Comparison of ENCODE assay signal across 8 cellular contexts in the genomic region with DNA sequence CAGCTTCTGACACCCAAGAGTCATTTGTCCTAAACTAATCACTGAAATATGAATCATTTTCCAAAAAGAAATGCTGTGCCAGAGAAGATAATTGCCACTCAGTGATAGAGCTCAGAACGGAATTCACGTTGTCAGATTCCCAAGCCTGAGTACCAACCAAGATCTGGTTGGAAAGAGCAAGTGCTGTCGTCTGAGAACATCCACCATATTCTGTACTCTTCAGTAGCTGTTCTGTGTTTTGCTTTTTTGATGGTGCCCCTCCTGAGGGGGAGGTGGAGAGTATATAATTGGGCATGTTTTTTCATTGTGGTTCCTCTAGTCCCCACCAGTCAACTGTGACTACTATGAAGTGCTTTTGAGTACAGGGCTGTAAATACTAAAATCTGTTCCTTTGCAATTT. TPM values are rescaled to one million over a fixed set of nuclear protein-coding genes. Genes with fewer than 3 reads are reported as not detected.
DNase-seq lines count a peak whose midpoint lies in the region; ATAC-seq, FAIRE-seq and TF ChIP-seq lines count a peak whose summit lies in the region.

No MANE protein-coding gene starts in this region.

- H3K27ac Mint-ChIP-seq in progenitor cell of endocrine pancreas = peak overlapping the region; percentile 12

- TF ChIP-seq POLR2A in lower leg skin (IDR thresholded peaks at IDR 0.05) = no peak

- DNase-seq in progenitor cell of endocrine pancreas (ENCODE audit: low spot score, unreplicated experiment) (no peak), anterior cingulate cortex (lab: John Stamatoyannopoulos, UW) (no peak), HTR-8/SVneo (ENCODE audit: insufficient read length, low spot score) (no peak), lower leg skin (ENCODE audit: low spot score in 2 of 2) (no peak)

- intact Hi-C loops in lower leg skin (cut with DNase I; ENCODE audit: low total_unique reads) = loop anchor here (5.0 kb wide), 1 partner anchor 863 kb away; no protein-coding TSS in a partner anchor

- peaks cover 15% of the 10 kb centered on the region for H3K4me1 Mint-ChIP-seq in progenitor cell of endocrine pancreas (ENCODE audit: low read depth)

- no peaks in the 10 kb centered on the region for H3K36me3 ChIP-seq in OCI-LY3 (replicated peaks; ENCODE audit: low read depth, low read length)
- H3K36me3 ChIP-seq in endocrine pancreas (ENCODE audit: control insufficient read depth, insufficient read depth, low read length) = no peaks in the 10 kb centered on the region

- no peak for FAIRE-seq in HTR-8/SVneo (lab: Jason Lieb, UNC)

- H3K9me3 Mint-ChIP-seq in progenitor cell of endocrine pancreas (ENCODE audit: low read depth) = no peaks in the 10 kb centered on the region

- H3K4me3 Mint-ChIP-seq in progenitor cell of endocrine pancreas (ENCODE audit: low read depth) = no peak overlapping the region

- peaks cover 43% of the 10 kb centered on the region for H3K4me1 ChIP-seq in OCI-LY3 (ENCODE audit: low read length)
- H3K4me1 ChIP-seq in endocrine pancreas (ENCODE audit: control insufficient read depth, insufficient read depth, low read length) = peaks cover 17% of the 10 kb centered on the region

- H3K9me3 ChIP-seq in OCI-LY3 (ENCODE audit: insufficient read depth, low read length) = no peaks in the 10 kb centered on the region
- H3K9me3 ChIP-seq in endocrine pancreas (ENCODE audit: control insufficient read depth, low read length) = no peaks in the 10 kb centered on the region

- H3K27me3 ChIP-seq in OCI-LY3 (ENCODE audit: low read depth, low read length) = no peaks in the 10 kb centered on the region
- H3K27me3 ChIP-seq in endocrine pancreas (ENCODE audit: control insufficient read depth, insufficient read depth, low read length) = no peaks in the 10 kb centered on the region

- no peaks in the 10 kb centered on the region for H3K27me3 Mint-ChIP-seq in progenitor cell of endocrine pancreas

- H4K20me1 ChIP-seq in OCI-LY3 (ENCODE audit: insufficient read depth, low read length) = no peaks in the 10 kb centered on the region

- peak overlapping the region; percentile 95 for H3K27ac ChIP-seq in OCI-LY3 (ENCODE audit: low read length)

- TF ChIP-seq CTCF in OCI-LY3 (IDR thresholded peaks at IDR 0.05; ENCODE audit: low read depth, low read length) (no peak), progenitor cell of endocrine pancreas (IDR thresholded peaks at IDR 0.05; ENCODE audit: unreplicated experiment) (no peak), lower leg skin (IDR thresholded peaks at IDR 0.05) (no peak)

- ATAC-seq in GM19452 (IDR thresholded peaks at IDR 0.05; ENCODE audit: unreplicated experiment) (peak; percentile 20), GM18520 (IDR thresholded peaks at IDR 0.05; ENCODE audit: unreplicated experiment) (no peak)

- H3K9ac ChIP-seq in OCI-LY3 (ENCODE audit: low read length) (peak overlapping the region; percentile 72), endocrine pancreas (ENCODE audit: control insufficient read depth, insufficient read depth, low read length) (peak overlapping the region; percentile 25)

- H3K36me3 Mint-ChIP-seq in progenitor cell of endocrine pancreas (ENCODE audit: insufficient read depth) = peaks cover 3% of the 10 kb centered on the region

- no peak overlapping the region; the same call in 1 of the 2 replicates for H2AFZ ChIP-seq in OCI-LY3 (ENCODE audit: low read depth, low read length)

- WGBS in lower leg skin, 2 donors = 0 to 5% methylated on average over 3 of the region's 3 CpGs

- H3K4me3 ChIP-seq in OCI-LY3 (ENCODE audit: low read length) = peak overlapping the region; percentile 72
- peak overlapping the region; percentile 88 for H3K4me3 ChIP-seq in endocrine pancreas (ENCODE audit: control insufficient read depth, insufficient read depth, low read length)
- H3K4me3 ChIP-seq in lower leg skin (ENCODE audit: low read depth, poor library complexity, severe bottlenecking) = no peak overlapping the region

- peak overlapping the region; percentile 98 for H3K4me2 ChIP-seq in OCI-LY3 (ENCODE audit: low read length)

- peaks cover 25% of the 10 kb centered on the region for H3K79me2 ChIP-seq in OCI-LY3 (ENCODE audit: low read length)

RNA-seq across cellular contexts. Expression of a gene that starts 13.2 kb away (rescaled TPM):
- total RNA-seq in progenitor cell of endocrine pancreas (103 TPM in 2 replicates), lower leg skin (10 to 100 TPM; 54.2 to 88.9 (median 65.7) TPM)

RNA-seq across cellular contexts. Expression of a gene that starts 46.6 kb away (rescaled TPM):
- 25.5 and 27.7 TPM in 2 replicates for total RNA-seq in progenitor cell of endocrine pancreas
- 10 to 100 TPM; 12.6 to 32.8 (median 17.6) TPM for total RNA-seq in lower leg skin
